ENCODE assay signal across 8 cellular contexts in genomic region chr12:111840831-111841230, GRCh38. TPM values are rescaled to one million over a fixed set of nuclear protein-coding genes. Genes with fewer than 3 reads are reported as not detected.
A peak's percentile ranks its signal among the peaks of the same experiment; 100 is the strongest.
DNase-seq lines count a peak whose midpoint lies in the region; ATAC-seq and TF ChIP-seq lines count a peak whose summit lies in the region.

No MANE protein-coding gene starts in this region.

- peak overlapping the region; percentile 98 to 100 (median 99) for H3K27ac Mint-ChIP-seq in CD8-positive, alpha-beta memory T cell
- H3K27ac Mint-ChIP-seq in endodermal cell, result peak overlapping the region; percentile 99

- H3K27me3 ChIP-seq in CD8-positive, alpha-beta memory T cell (ENCODE audit: insufficient read depth, low read length, poor library complexity, severe bottlenecking), result no peaks in the 10 kb centered on the region
- H3K27me3 ChIP-seq in endodermal cell (ENCODE audit: control insufficient read depth, insufficient read depth, low read length, poor library complexity, severe bottlenecking) (no peaks in the 10 kb centered on the region), neutrophil (no peaks in the 10 kb centered on the region)

- peak overlapping the region; percentile 88 for H3K27ac ChIP-seq in CD8-positive, alpha-beta memory T cell (ENCODE audit: low read depth, low read length)
- H3K27ac ChIP-seq in endodermal cell (ENCODE audit: low read depth, low read length) (no peak overlapping the region), neutrophil (peak overlapping the region; percentile 92)

- H3K9me3 ChIP-seq in CD8-positive, alpha-beta memory T cell (ENCODE audit: low read length), result no peaks in the 10 kb centered on the region
- peaks cover 6% of the 10 kb centered on the region for H3K9me3 ChIP-seq in endodermal cell (ENCODE audit: control insufficient read depth, low read length)
- no peaks in the 10 kb centered on the region for H3K9me3 ChIP-seq in neutrophil

- no peak for ATAC-seq in GM19023 (IDR thresholded peaks at IDR 0.05; ENCODE audit: unreplicated experiment)

- peaks cover 0 to 49% (median 7%) of the 10 kb centered on the region in 3 donors for H3K36me3 Mint-ChIP-seq in CD8-positive, alpha-beta memory T cell
- H3K36me3 Mint-ChIP-seq in endodermal cell (ENCODE audit: low read depth), result peaks cover 25% of the 10 kb centered on the region

- H3K4me1 Mint-ChIP-seq in CD8-positive, alpha-beta memory T cell, result peaks cover 56 to 74% (median 70%) of the 10 kb centered on the region in 3 donors
- H3K4me1 Mint-ChIP-seq in endodermal cell, result peaks cover 18% of the 10 kb centered on the region

- TF ChIP-seq CTCF in endodermal cell (conservative IDR thresholded peaks at IDR 0.05), result no peak
- TF ChIP-seq CTCF in neutrophil (IDR thresholded peaks at IDR 0.05), result no peak

- POLR2A ChIA-PET in CD8-positive, alpha-beta memory T cell (lab: Charles Lee), result interaction anchor here (0.6 kb wide), 1 partner anchor 1758 kb away, joined by 3 read pairs; no protein-coding TSS in a partner anchor

- CTCF ChIA-PET in CD8-positive, alpha-beta memory T cell (lab: Charles Lee), result interaction anchor here (0.7 to 2.1 kb wide), 4 partner anchors 14 to 543 kb away, joined by 3 to 8 read pairs (median 5); no protein-coding TSS in a partner anchor

- H3K27me3 Mint-ChIP-seq in CD8-positive, alpha-beta memory T cell, result peaks cover 0 to 2% of the 10 kb centered on the region in 2 donors
- H3K27me3 Mint-ChIP-seq in endodermal cell (ENCODE audit: insufficient read depth), result no peaks in the 10 kb centered on the region

- H3K4me1 ChIP-seq in CD8-positive, alpha-beta memory T cell (ENCODE audit: insufficient read depth, low read length), result peaks cover 40% of the 10 kb centered on the region
- no peaks in the 10 kb centered on the region for H3K4me1 ChIP-seq in endodermal cell (ENCODE audit: control insufficient read depth, insufficient read depth, low read length)
- H3K4me1 ChIP-seq in neutrophil (ENCODE audit: control insufficient read depth in 1 of 2, insufficient read depth in 1 of 2, low read depth in 1 of 2, low read length in 1 of 2), result peaks cover 28 to 30% of the 10 kb centered on the region in 2 experiments

- H3K9ac ChIP-seq in endodermal cell (ENCODE audit: extremely low read depth, low read length, poor library complexity, severe bottlenecking), result peak overlapping the region; percentile 95

- no peak for DNase-seq in CD8-positive, alpha-beta memory T cell
- DNase-seq in NCI-H69 (lab: John Stamatoyannopoulos, UW), result peak; percentile 35
- DNase-seq in endodermal cell, result no peak
- no peak for DNase-seq in NOMO-1 treated with DMSO at 0.1 percent for 48 hours (lab: John Stamatoyannopoulos, UW; ENCODE audit: unreplicated experiment)
- no peak for DNase-seq in AG20443 (ENCODE audit: low spot score)
- no peak for DNase-seq in NCI-H526 treated with DMSO at 0.1 percent for 48 hours (lab: John Stamatoyannopoulos, UW)

- 52 to 54% methylated on average over 3 to 11 of the region's 11 CpGs for WGBS in endodermal cell (ENCODE audit: insufficient coverage in 1 of 2, insufficient read length in 1 of 2), 2 experiments

- H3K36me3 ChIP-seq in CD8-positive, alpha-beta memory T cell (ENCODE audit: insufficient read depth, low read length), result peaks cover 10% of the 10 kb centered on the region
- H3K36me3 ChIP-seq in endodermal cell (ENCODE audit: control insufficient read depth, insufficient read depth, low read length) (peaks cover 30% of the 10 kb centered on the region), neutrophil (peaks cover 8% of the 10 kb centered on the region)

- peak overlapping the region; percentile 94 to 100 (median 99) for H3K4me3 Mint-ChIP-seq in CD8-positive, alpha-beta memory T cell
- H3K4me3 Mint-ChIP-seq in endodermal cell, result peak overlapping the region; percentile 96

- H3K4me3 ChIP-seq in CD8-positive, alpha-beta memory T cell (ENCODE audit: low read length), result peak overlapping the region; percentile 87
- H3K4me3 ChIP-seq in endodermal cell (ENCODE audit: low read length), result peak overlapping the region; percentile 93
- peak overlapping the region; percentile 73 to 95 for H3K4me3 ChIP-seq in neutrophil (ENCODE audit: low read depth in 1 of 2, low read length in 1 of 2)

- no peaks in the 10 kb centered on the region for H3K9me3 Mint-ChIP-seq in CD8-positive, alpha-beta memory T cell
- H3K9me3 Mint-ChIP-seq in endodermal cell, result peaks cover 12% of the 10 kb centered on the region

RNA-seq across cellular contexts. Expression of gene MAPKAPK5, which starts 1.2 kb away (rescaled TPM):
- total RNA-seq in CD8-positive, alpha-beta memory T cell, result 10 to 100 TPM; 69.8 to 72.1 TPM
- 47.6 TPM for polyA plus RNA-seq in CD8-positive, alpha-beta memory T cell
- 10 to 100 TPM; 80.5 to 90.6 TPM for total RNA-seq in endodermal cell
- 53.7 TPM for polyA plus RNA-seq in endodermal cell (2013, experiment 1 of 2)
- 42.9 TPM for polyA plus RNA-seq in endodermal cell (2013, experiment 2 of 2)
